ENCODE assay signal across 1 cellular context in the genomic region with DNA sequence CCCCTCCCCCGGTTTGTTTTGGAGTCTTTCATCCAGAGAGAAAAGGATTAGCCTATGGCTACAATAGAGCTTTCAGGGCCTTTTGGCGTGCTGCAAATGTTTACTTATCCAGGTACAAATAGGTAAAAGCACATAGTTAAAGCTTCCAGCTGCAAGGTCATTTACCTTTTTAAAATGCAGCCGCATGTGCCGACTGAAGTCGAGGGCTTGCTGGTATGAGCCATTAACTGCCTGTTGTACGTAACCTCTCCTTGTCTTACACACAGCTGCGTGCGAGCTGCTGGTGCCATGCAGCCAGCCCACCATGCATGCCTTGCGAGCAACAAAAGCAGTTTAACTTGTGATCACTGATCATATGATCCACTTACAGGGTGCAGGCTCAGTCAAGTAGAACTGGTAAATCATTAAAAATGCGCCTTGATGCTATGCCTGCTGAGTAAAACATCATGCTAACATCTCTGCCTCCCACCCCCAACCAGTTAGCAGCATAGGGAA.
TF ChIP-seq lines count a peak whose summit lies in the region.

No MANE protein-coding gene starts in this region.

TF ChIP-seq in HepG2, 621 proteins besides CTCF, POLR2A, EP300 and RAD21 (continued from another document and continues in another):
- TF ChIP-seq, protein P1, sequence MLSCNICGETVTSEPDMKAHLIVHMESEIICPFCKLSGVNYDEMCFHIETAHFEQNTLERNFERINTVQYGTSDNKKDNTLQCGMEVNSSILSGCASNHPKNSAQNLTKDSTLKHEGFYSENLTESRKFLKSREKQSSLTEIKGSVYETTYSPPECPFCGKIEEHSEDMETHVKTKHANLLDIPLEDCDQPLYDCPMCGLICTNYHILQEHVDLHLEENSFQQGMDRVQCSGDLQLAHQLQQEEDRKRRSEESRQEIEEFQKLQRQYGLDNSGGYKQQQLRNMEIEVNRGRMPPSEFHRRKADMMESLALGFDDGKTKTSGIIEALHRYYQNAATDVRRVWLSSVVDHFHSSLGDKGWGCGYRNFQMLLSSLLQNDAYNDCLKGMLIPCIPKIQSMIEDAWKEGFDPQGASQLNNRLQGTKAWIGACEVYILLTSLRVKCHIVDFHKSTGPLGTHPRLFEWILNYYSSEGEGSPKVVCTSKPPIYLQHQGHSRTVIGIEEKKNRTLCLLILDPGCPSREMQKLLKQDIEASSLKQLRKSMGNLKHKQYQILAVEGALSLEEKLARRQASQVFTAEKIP (CRISPR knock-in tag; IDR thresholded peaks at IDR 0.05; ENCODE audit: borderline replicate concordance), result no peak
- TF ChIP-seq NFE2L1 (CRISPR knock-in tag; IDR thresholded peaks at IDR 0.05; ENCODE audit: borderline replicate concordance), result no peak
- TF ChIP-seq, protein P2, sequence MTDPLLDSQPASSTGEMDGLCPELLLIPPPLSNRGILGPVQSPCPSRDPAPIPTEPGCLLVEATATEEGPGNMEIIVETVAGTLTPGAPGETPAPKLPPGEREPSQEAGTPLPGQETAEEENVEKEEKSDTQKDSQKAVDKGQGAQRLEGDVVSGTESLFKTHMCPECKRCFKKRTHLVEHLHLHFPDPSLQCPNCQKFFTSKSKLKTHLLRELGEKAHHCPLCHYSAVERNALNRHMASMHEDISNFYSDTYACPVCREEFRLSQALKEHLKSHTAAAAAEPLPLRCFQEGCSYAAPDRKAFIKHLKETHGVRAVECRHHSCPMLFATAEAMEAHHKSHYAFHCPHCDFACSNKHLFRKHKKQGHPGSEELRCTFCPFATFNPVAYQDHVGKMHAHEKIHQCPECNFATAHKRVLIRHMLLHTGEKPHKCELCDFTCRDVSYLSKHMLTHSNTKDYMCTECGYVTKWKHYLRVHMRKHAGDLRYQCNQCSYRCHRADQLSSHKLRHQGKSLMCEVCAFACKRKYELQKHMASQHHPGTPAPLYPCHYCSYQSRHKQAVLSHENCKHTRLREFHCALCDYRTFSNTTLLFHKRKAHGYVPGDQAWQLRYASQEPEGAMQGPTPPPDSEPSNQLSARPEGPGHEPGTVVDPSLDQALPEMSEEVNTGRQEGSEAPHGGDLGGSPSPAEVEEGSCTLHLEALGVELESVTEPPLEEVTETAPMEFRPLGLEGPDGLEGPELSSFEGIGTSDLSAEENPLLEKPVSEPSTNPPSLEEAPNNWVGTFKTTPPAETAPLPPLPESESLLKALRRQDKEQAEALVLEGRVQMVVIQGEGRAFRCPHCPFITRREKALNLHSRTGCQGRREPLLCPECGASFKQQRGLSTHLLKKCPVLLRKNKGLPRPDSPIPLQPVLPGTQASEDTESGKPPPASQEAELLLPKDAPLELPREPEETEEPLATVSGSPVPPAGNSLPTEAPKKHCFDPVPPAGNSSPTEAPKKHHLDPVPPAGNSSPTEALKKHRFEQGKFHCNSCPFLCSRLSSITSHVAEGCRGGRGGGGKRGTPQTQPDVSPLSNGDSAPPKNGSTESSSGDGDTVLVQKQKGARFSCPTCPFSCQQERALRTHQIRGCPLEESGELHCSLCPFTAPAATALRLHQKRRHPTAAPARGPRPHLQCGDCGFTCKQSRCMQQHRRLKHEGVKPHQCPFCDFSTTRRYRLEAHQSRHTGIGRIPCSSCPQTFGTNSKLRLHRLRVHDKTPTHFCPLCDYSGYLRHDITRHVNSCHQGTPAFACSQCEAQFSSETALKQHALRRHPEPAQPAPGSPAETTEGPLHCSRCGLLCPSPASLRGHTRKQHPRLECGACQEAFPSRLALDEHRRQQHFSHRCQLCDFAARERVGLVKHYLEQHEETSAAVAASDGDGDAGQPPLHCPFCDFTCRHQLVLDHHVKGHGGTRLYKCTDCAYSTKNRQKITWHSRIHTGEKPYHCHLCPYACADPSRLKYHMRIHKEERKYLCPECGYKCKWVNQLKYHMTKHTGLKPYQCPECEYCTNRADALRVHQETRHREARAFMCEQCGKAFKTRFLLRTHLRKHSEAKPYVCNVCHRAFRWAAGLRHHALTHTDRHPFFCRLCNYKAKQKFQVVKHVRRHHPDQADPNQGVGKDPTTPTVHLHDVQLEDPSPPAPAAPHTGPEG (CRISPR knock-in tag; IDR thresholded peaks at IDR 0.05), result no peak; the same call in 1 of the 2 replicates
- TF ChIP-seq, protein P3, sequence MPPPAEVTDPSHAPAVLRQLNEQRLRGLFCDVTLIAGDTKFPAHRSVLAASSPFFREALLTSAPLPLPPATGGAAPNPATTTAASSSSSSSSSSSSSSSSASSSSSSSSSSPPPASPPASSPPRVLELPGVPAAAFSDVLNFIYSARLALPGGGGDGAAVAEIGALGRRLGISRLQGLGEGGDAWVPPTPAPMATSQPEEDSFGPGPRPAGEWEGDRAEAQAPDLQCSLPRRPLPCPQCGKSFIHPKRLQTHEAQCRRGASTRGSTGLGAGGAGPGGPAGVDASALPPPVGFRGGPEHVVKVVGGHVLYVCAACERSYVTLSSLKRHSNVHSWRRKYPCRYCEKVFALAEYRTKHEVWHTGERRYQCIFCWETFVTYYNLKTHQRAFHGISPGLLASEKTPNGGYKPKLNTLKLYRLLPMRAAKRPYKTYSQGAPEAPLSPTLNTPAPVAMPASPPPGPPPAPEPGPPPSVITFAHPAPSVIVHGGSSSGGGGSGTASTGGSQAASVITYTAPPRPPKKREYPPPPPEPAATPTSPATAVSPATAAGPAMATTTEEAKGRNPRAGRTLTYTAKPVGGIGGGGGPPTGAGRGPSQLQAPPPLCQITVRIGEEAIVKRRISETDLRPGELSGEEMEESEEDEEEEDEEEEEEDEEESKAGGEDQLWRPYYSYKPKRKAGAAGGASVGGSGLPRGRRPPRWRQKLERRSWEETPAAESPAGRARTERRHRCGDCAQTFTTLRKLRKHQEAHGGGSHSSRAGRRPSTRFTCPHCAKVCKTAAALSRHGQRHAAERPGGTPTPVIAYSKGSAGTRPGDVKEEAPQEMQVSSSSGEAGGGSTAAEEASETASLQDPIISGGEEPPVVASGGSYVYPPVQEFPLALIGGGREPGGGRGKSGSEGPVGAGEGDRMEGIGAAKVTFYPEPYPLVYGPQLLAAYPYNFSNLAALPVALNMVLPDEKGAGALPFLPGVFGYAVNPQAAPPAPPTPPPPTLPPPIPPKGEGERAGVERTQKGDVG (CRISPR knock-in tag; IDR thresholded peaks at IDR 0.05; ENCODE audit: borderline replicate concordance), result no peak
- peak; percentile 93 for TF ChIP-seq ZNF609 (CRISPR knock-in tag; IDR thresholded peaks at IDR 0.05; ENCODE audit: borderline replicate concordance)
- TF ChIP-seq DPF2 (CRISPR knock-in tag; IDR thresholded peaks at IDR 0.05; ENCODE audit: borderline replicate concordance, low read depth), result peak; percentile 62
- no peak for TF ChIP-seq ZNF468 (CRISPR knock-in tag; IDR thresholded peaks at IDR 0.05)
- TF ChIP-seq HINFP (CRISPR knock-in tag; IDR thresholded peaks at IDR 0.05; ENCODE audit: low read depth), result no peak
- TF ChIP-seq RBFOX2 (IDR thresholded peaks at IDR 0.05; ENCODE audit: low read depth, low read length), result 0 out of 2 replicates have a peak, but pooled peaks have one; percentile 18
- TF ChIP-seq ZBTB7A (CRISPR knock-in tag; IDR thresholded peaks at IDR 0.05), result 0 out of 2 replicates have a peak, but pooled peaks have one; percentile 34
- no peak for TF ChIP-seq ZNF557 (CRISPR knock-in tag; IDR thresholded peaks at IDR 0.05)
- TF ChIP-seq ZHX1 (CRISPR knock-in tag; IDR thresholded peaks at IDR 0.05; ENCODE audit: low read depth), result peak; percentile 40; the same call in 1 of the 2 replicates
- TF ChIP-seq MLLT10 (CRISPR knock-in tag; IDR thresholded peaks at IDR 0.05), result no peak
- TF ChIP-seq BORCS8-MEF2B (CRISPR knock-in tag; IDR thresholded peaks at IDR 0.05), result peak; percentile 65
- TF ChIP-seq RELA (CRISPR knock-in tag; IDR thresholded peaks at IDR 0.05), result no peak
- no peak for TF ChIP-seq ZNF577 (CRISPR knock-in tag; IDR thresholded peaks at IDR 0.05; ENCODE audit: borderline replicate concordance, low read depth)
- no peak for TF ChIP-seq SP1 (IDR thresholded peaks at IDR 0.05)
- no peak for TF ChIP-seq SP1 (CRISPR knock-in tag; IDR thresholded peaks at IDR 0.05)
- peak; percentile 24 for TF ChIP-seq ASH2L (IDR thresholded peaks at IDR 0.05; ENCODE audit: insufficient read length, low read depth, low read length)
- TF ChIP-seq HOXD1 (CRISPR knock-in tag; IDR thresholded peaks at IDR 0.05), result peak; percentile 32; the same call in 1 of the 2 replicates
- TF ChIP-seq FOXP1 (IDR thresholded peaks at IDR 0.05), result no peak
- TF ChIP-seq FOXP1 (CRISPR knock-in tag; IDR thresholded peaks at IDR 0.05), result peak; percentile 61
- peak; percentile 47; the same call in 1 of the 2 replicates for TF ChIP-seq TFE3 (CRISPR knock-in tag; IDR thresholded peaks at IDR 0.05)
- TF ChIP-seq NFKB2 (CRISPR knock-in tag; IDR thresholded peaks at IDR 0.05; ENCODE audit: borderline replicate concordance), result 0 out of 2 replicates have a peak, but pooled peaks have one; percentile 53
- TF ChIP-seq, protein P4, sequence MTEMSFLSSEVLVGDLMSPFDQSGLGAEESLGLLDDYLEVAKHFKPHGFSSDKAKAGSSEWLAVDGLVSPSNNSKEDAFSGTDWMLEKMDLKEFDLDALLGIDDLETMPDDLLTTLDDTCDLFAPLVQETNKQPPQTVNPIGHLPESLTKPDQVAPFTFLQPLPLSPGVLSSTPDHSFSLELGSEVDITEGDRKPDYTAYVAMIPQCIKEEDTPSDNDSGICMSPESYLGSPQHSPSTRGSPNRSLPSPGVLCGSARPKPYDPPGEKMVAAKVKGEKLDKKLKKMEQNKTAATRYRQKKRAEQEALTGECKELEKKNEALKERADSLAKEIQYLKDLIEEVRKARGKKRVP (CRISPR knock-in tag; IDR thresholded peaks at IDR 0.05), result peak in 1 of 2 experiments; percentile 62; a peak in 2 of 4 replicates
- no peak for TF ChIP-seq ZNF788 (CRISPR knock-in tag; IDR thresholded peaks at IDR 0.05; ENCODE audit: borderline replicate concordance)
- TF ChIP-seq FOXA1 (IDR thresholded peaks at IDR 0.05), result no peak
- TF ChIP-seq FOXA1 (CRISPR knock-in tag; IDR thresholded peaks at IDR 0.05), result peak; percentile 30; the same call in 1 of the 2 replicates
- no peak for TF ChIP-seq MAZ (IDR thresholded peaks at IDR 0.05; ENCODE audit: borderline replicate concordance, low read depth, low read length)
- 0 out of 2 replicates have a peak, but pooled peaks have one; percentile 11 for TF ChIP-seq MAZ (CRISPR knock-in tag; IDR thresholded peaks at IDR 0.05; ENCODE audit: low read depth)
